ENCODE assay signal across 15 cellular contexts in genomic region chr2:217314021-217314460, GRCh38.
DNase-seq lines count a peak whose midpoint lies in the region; ATAC-seq and TF ChIP-seq lines count a peak whose summit lies in the region.
"Had no signal": no experiment of that assay in that cellular context is flagged by ENCODE, and none has a peak within 500 bp of the region (broad histone marks: within the 10 kb centered on the region; RNA-seq: fewer than 3 reads in every experiment).

No MANE protein-coding gene starts in this region.

- H3K9me3 Mint-ChIP-seq in Calu3 (ENCODE audit: low read depth, unreplicated experiment): peaks cover 2% of the 10 kb centered on the region
- H3K9me3 Mint-ChIP-seq: activated naive CD4-positive, alpha-beta T cell treated with anti-CD3 and anti-CD28 coated beads, Interleukin-2, amount 50 U/mL, for 24 hours had no signal

- peaks cover 30% of the 10 kb centered on the region for H3K4me1 Mint-ChIP-seq in Calu3 (ENCODE audit: low read depth, unreplicated experiment)

- CTCF ChIA-PET in Calu3 (lab: Charles Lee): interaction anchor here (1.1 kb wide), 1 partner anchor 19 kb away, joined by 4 read pairs; no protein-coding TSS in a partner anchor

- H3K27ac Mint-ChIP-seq in Calu3 (ENCODE audit: unreplicated experiment): peak overlapping the region; percentile 22
- H3K27ac Mint-ChIP-seq: activated naive CD4-positive, alpha-beta T cell treated with anti-CD3 and anti-CD28 coated beads, Interleukin-2, amount 50 U/mL, for 24 hours; CD4-positive, CD25-positive, alpha-beta regulatory T cell had no signal

- no peaks in the 10 kb centered on the region for H3K27me3 Mint-ChIP-seq in Calu3 (ENCODE audit: unreplicated experiment)
- H3K27me3 Mint-ChIP-seq: activated naive CD4-positive, alpha-beta T cell treated with anti-CD3 and anti-CD28 coated beads, Interleukin-2, amount 50 U/mL, for 24 hours; CD4-positive, CD25-positive, alpha-beta regulatory T cell had no signal

- no peak overlapping the region for H3K4me3 ChIP-seq in HFF-Myc (replicated peaks; ENCODE audit: low read depth, low read length)

- ATAC-seq in HG03108 (IDR thresholded peaks at IDR 0.05; ENCODE audit: unreplicated experiment) (no peak), HG03097 (IDR thresholded peaks at IDR 0.05; ENCODE audit: low FRiP score, unreplicated experiment) (no peak)
- ATAC-seq: left lobe of liver had no signal

- intact Hi-C loops in Calu3 (cut with micrococcal nuclease; ENCODE audit: unreplicated experiment): no loop called here

- no peak for DNase-seq in Calu3
- peak; percentile 79 for DNase-seq in HFF-Myc (ENCODE audit: extremely low read depth, low read depth)
- DNase-seq in NCI-H2227 treated with DMSO at 0.1 percent for 48 hours (lab: John Stamatoyannopoulos, UW): peak; percentile 36
- peak; percentile 45 for DNase-seq in myocyte (ENCODE audit: low read depth)
- DNase-seq in anterior cingulate cortex (lab: John Stamatoyannopoulos, UW): no peak
- no peak for DNase-seq in activated CD4-positive, alpha-beta T cell treated with anti-CD3 and anti-CD28 coated beads for 48 hours
- DNase-seq: activated T-cell treated with anti-CD3 and anti-CD28 coated beads for 4 hours; brain microvascular endothelial cell; CD4-positive, CD25-positive, alpha-beta regulatory T cell; NCI-H524; T-helper 1 cell had no signal

- peaks cover 5% of the 10 kb centered on the region for H3K36me3 Mint-ChIP-seq in Calu3 (ENCODE audit: insufficient read depth, unreplicated experiment)
- H3K36me3 Mint-ChIP-seq: activated naive CD4-positive, alpha-beta T cell treated with anti-CD3 and anti-CD28 coated beads, Interleukin-2, amount 50 U/mL, for 24 hours; CD4-positive, CD25-positive, alpha-beta regulatory T cell had no signal

- H3K4me3 Mint-ChIP-seq in Calu3 (ENCODE audit: low read depth, unreplicated experiment): no peak overlapping the region
- H3K4me3 Mint-ChIP-seq: activated naive CD4-positive, alpha-beta T cell treated with anti-CD3 and anti-CD28 coated beads, Interleukin-2, amount 50 U/mL, for 24 hours; CD4-positive, CD25-positive, alpha-beta regulatory T cell had no signal

- no TSS peak for BruUV-seq in Calu3 (replicated peaks; lab: Mats Ljungman, UMichigan)

- no peak for TF ChIP-seq CTCF in Calu3 (IDR thresholded peaks at IDR 0.05; ENCODE audit: unreplicated experiment)
- no peak for TF ChIP-seq CTCF in HFF-Myc (IDR thresholded peaks at IDR 0.05; ENCODE audit: low read depth, low read length, missing control alignments)

Comparison
In these comparisons a context has a peak if more than half of its experiments do, and no peak if none do; other contexts are left out.
1. DNase-seq: peak in HFF-Myc (single experiment), NCI-H2227 treated with DMSO at 0.1 percent for 48 hours (single experiment) and myocyte (single experiment); none in Calu3 (single experiment), anterior cingulate cortex (0 of 58) and activated CD4-positive, alpha-beta T cell treated with anti-CD3 and anti-CD28 coated beads for 48 hours (single experiment).